In the genomic region with DNA sequence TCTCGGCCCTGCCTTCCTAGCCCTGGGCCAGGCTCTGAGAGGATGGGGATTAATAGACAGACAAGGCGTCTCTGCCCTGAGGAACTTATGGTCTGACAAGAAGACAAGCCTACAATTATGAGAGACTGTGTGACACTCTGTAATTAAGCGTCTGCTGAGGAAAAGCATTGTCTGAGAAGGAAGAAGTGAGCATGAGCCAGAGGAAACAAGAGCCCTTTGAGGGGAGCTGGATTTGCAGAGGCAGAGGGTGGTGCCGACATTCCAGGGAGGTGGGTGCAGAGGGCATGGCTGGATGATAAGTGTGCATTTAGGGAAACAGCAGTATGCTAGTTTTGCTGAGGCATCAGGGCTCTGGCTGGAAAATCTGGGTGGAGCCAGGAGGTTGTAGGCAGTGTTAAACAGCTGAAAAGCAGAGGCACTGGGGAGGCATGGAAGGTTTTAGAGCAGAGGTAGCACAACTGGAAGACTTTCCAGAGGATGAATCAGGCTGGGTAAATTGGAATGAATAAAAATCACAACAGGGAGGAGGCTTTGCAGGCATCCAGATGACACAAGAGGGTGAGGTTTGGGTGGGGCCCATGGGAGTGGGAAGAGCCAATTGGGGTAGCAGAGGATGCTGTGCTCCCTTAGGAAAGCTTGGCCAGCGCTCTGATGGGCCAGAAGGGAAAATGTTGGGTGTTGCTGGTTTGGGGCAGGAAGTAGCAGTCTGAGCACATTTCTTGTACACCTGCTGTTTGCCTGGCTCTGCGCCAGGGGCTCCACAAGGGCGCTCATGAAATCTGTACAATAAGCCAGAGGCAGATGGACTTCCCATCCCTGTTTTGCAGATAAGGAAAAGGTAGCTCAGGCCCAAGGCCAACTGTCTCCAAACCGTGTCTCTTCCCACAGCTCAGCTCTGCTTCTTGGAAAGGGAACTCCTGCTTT, we compare ENCODE assay signal across 8 cellular contexts.
DNase-seq lines count a peak whose midpoint lies in the region; ATAC-seq and TF ChIP-seq lines count a peak whose summit lies in the region.

No MANE protein-coding gene starts in this region.

- no peaks in the 10 kb centered on the region for H3K27me3 ChIP-seq in BLaER1
- H3K27me3 ChIP-seq in left lung = no peaks in the 10 kb centered on the region

- H3K4me1 Mint-ChIP-seq in brain = peaks cover 95% of the 10 kb centered on the region

- peaks cover 12% of the 10 kb centered on the region for H3K36me3 Mint-ChIP-seq in brain

- H3K4me3 Mint-ChIP-seq in brain = peak overlapping the region; percentile 49 to 96 (median 78)

- H3K9ac ChIP-seq in BLaER1 = no peak overlapping the region
- H3K9ac ChIP-seq in SK-N-MC (ENCODE audit: insufficient read length) = no peak overlapping the region

- peaks cover 32% of the 10 kb centered on the region for H3K36me3 ChIP-seq in BLaER1
- no peaks in the 10 kb centered on the region for H3K36me3 ChIP-seq in SK-N-MC (ENCODE audit: insufficient read depth, low read length)
- H3K36me3 ChIP-seq in left lung = no peaks in the 10 kb centered on the region

- peak overlapping the region; percentile 43 for H3K27ac ChIP-seq in BLaER1
- no peak overlapping the region for H3K27ac ChIP-seq in SK-N-MC
- peak overlapping the region; percentile 51 to 57 for H3K27ac ChIP-seq in left lung

- peak; percentile 32 for DNase-seq in KBM-7
- no peak for DNase-seq in SK-N-MC (ENCODE audit: low read depth, low spot score)
- no peak for DNase-seq in left lung
- DNase-seq in stimulated activated naive CD8-positive, alpha-beta T cell treated with anti-CD3 and anti-CD28 coated beads, Interleukin-15, Interleukin-2, amounts not matched to agents 100 U/mL and 50 U/mL, for 24 hours = peak; percentile 37
- no peak for DNase-seq in SKM-1 treated with dmso at 0.1 percent for 144 hours (lab: John Stamatoyannopoulos, UW; ENCODE audit: unreplicated experiment)
- DNase-seq in NOMO-1 treated with dmso at 0.1 percent for 144 hours (lab: John Stamatoyannopoulos, UW; ENCODE audit: unreplicated experiment) = no peak

- H3K4me1 ChIP-seq in BLaER1 = peaks cover 95% of the 10 kb centered on the region
- H3K4me1 ChIP-seq in left lung = peaks cover 49 to 96% of the 10 kb centered on the region in 2 donors

- peak overlapping the region; percentile 65 to 98 (median 86) for H3K27ac Mint-ChIP-seq in brain

- H4K20me1 ChIP-seq in BLaER1 = peaks cover 100% of the 10 kb centered on the region

- peak overlapping the region; percentile 76 for H3K4me2 ChIP-seq in BLaER1

- intact Hi-C loops in left lung (cut with DNase I) = no loop called here

- H3K9me3 ChIP-seq in BLaER1 = no peaks in the 10 kb centered on the region
- H3K9me3 ChIP-seq in SK-N-MC (ENCODE audit: low read depth, low read length) = no peaks in the 10 kb centered on the region
- no peaks in the 10 kb centered on the region for H3K9me3 ChIP-seq in left lung

- in situ Hi-C loops in KBM-7 (cut with MboI; ENCODE audit: low pct_unique_long_range_greater_than_20kb, low sequenced_read_pairs) = no loop called here

- no peak for TF ChIP-seq CTCF in brain (conservative IDR thresholded peaks at IDR 0.05)
- no peak for TF ChIP-seq CTCF in left lung (IDR thresholded peaks at IDR 0.05)

- H3K9me3 Mint-ChIP-seq in brain = no peaks in the 10 kb centered on the region

- H3K4me3 ChIP-seq in BLaER1 (no peak overlapping the region), SK-N-MC (peak overlapping the region; percentile 25; the same call in 1 of the 2 replicates), left lung (no peak overlapping the region)

- peaks cover 8% of the 10 kb centered on the region for H3K27me3 Mint-ChIP-seq in brain

- ATAC-seq in left lung = peak; percentile 3
- ATAC-seq in stimulated activated naive CD8-positive, alpha-beta T cell treated with anti-CD3 and anti-CD28 coated beads, Interleukin-15, Interleukin-2, amounts not matched to agents 100 U/mL and 50 U/mL, for 24 hours = no peak

Comparison
In these comparisons a context has a peak if more than half of its experiments do, and no peak if none do; other contexts are left out.
1. DNase-seq: peak in KBM-7 (single experiment) and stimulated activated naive CD8-positive, alpha-beta T cell treated with anti-CD3 and anti-CD28 coated beads, Interleukin-15, Interleukin-2, amounts not matched to agents 100 U/mL and 50 U/mL, for 24 hours (single experiment); none in SK-N-MC (single experiment), left lung (0 of 2), SKM-1 treated with dmso at 0.1 percent for 144 hours (single experiment) and NOMO-1 treated with dmso at 0.1 percent for 144 hours (single experiment).